Comparison of ENCODE assay signal across 12 cellular contexts in the genomic region with DNA sequence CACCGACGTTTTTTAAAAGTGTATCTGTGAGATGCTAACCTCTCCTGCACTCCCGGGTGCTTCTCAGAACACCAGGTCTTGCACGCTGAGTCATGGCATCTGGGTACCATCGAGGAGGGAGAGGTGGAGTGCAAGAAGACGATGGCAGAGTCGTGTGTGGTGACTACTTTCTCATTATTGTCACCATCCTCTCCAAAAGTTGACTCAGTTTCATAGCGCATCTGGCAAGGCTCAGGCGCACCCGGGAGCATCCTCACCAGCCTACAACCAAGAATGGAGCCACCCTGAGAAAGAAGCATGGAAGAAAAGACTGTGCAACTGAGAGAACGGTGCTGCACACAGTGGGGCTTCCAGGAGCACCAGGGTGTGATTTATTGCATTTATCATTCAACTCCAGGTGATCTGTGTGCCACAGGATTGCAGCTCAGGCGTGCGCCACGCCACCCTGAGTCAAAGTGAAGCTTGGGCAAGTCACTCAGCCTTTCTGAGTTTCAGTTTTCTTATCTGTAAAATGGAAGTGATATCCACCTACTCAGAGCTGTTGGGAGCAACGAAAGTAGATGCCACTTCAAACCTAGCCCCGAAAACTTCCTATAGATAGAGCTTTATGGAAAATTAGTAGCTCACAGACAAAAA.
DNase-seq lines count a peak whose midpoint lies in the region; ATAC-seq, FAIRE-seq and TF ChIP-seq lines count a peak whose summit lies in the region.
"Had no signal": no experiment of that assay in that cellular context is flagged by ENCODE, and none has a peak within 500 bp of the region (broad histone marks: within the 10 kb centered on the region; RNA-seq: fewer than 3 reads in every experiment).

No MANE protein-coding gene starts in this region.

- ATAC-seq in GM12878 = peak; percentile 90
- ATAC-seq in GM21367 (IDR thresholded peaks at IDR 0.05; ENCODE audit: unreplicated experiment) = no peak
- ATAC-seq: CD8-positive, alpha-beta T cell had no signal

- RAD21 ChIA-PET in GM12878 (lab: Charles Lee; ENCODE audit: unreplicated experiment) = interaction anchor here (1.1 to 2.1 kb wide), 2 partner anchors 249 to 416 kb away, joined by 3 to 13 read pairs; no protein-coding TSS in a partner anchor

- peak; percentile 58 for FAIRE-seq in HTR-8/SVneo (lab: Jason Lieb, UNC)
- peak; percentile 91 for FAIRE-seq in GM12878 (lab: Jason Lieb, UNC)
- FAIRE-seq in H54 (lab: Jason Lieb, UNC) = no peak

- no peaks in the 10 kb centered on the region for H3K36me3 ChIP-seq in GM12878 (ENCODE audit: control insufficient read depth in 2 of 2, insufficient read depth in 2 of 2, low read length in 1 of 2)
- H3K36me3 ChIP-seq: right atrium auricular region had no signal

- no peak overlapping the region for H3K4me3 ChIP-seq in GM12878
- H3K4me3 ChIP-seq: right atrium auricular region had no signal

- POLR2A ChIA-PET in GM12878 (lab: Charles Lee) = no interaction called here

- 0% methylated on average over 16 of the region's 16 CpGs for WGBS in GM12878 (ENCODE audit: insufficient coverage, insufficient replicate concordance, low lambda C conversion rate, missing lambda C conversion rate)

- no peaks in the 10 kb centered on the region for H3K79me2 ChIP-seq in GM12878 (ENCODE audit: control insufficient read depth, insufficient read depth, low read length)

- in situ Hi-C loops in GM13976 (cut with MboI; ENCODE audit: low sequenced_read_pairs, unreplicated experiment) = no loop called here
- in situ Hi-C loops in GM12878 (cut with MboI) = no loop called here

- CTCF ChIA-PET in GM12878 (lab: Yijun Ruan, JAX) = interaction anchor here (0.5 to 2.0 kb wide), 5 partner anchors 18 to 445 kb away, joined by 3 to 7 read pairs (median 3); no protein-coding TSS in a partner anchor

- peak overlapping the region; percentile 45; the same call in 1 of the 2 replicates for H3K4me2 ChIP-seq in GM12878 (ENCODE audit: control insufficient read depth, insufficient read depth)

- no peaks in the 10 kb centered on the region for H4K20me1 ChIP-seq in GM12878 (ENCODE audit: control insufficient read depth, insufficient read depth)

- peak; percentile 74 for DNase-seq in GM13976 (ENCODE audit: low spot score)
- DNase-seq in HTR-8/SVneo (ENCODE audit: insufficient read length, low spot score) = no peak
- DNase-seq in GM12878 (ENCODE audit: low read depth, low spot score) = peak; percentile 45
- DNase-seq in stimulated activated CD4-positive, alpha-beta T cell treated with anti-CD3 and anti-CD28 coated beads, TNF-alpha, amount 100 ng/mL, for 24 hours (ENCODE audit: low read depth in 3 of 3) = peak; percentile 35 to 71 (median 39)
- no peak for DNase-seq in SK-N-DZ (ENCODE audit: low spot score)
- DNase-seq in H54 (ENCODE audit: insufficient read length, low spot score) = no peak
- DNase-seq in NCI-H1105 (lab: John Stamatoyannopoulos, UW) = no peak
- DNase-seq: CD8-positive, alpha-beta T cell; NCI-H226; T1000 had no signal

- no peak for TF ChIP-seq EP300 in GM12878 (IDR thresholded peaks at IDR 0.05; ENCODE audit: borderline replicate concordance in 1 of 2, control insufficient read depth in 1 of 2, low read depth in 2 of 2, low read length in 2 of 2)

- 0 out of 2 replicates have a peak, but pooled peaks have one; percentile 3 for TF ChIP-seq RAD21 in GM12878 (IDR thresholded peaks at IDR 0.05; ENCODE audit: insufficient read depth, low read depth, low read length)

- H3K9me3 ChIP-seq in GM12878 (replicated peaks; ENCODE audit: control insufficient read depth, insufficient read depth, low read length) = no peaks in the 10 kb centered on the region; the same call in 2 of the 3 replicates

- H3K9ac ChIP-seq in GM12878 (ENCODE audit: control insufficient read depth, insufficient read depth, low read length) = no peak overlapping the region

- no peak for TF ChIP-seq POLR2A in GM12878 (IDR thresholded peaks at IDR 0.05; ENCODE audit: low read depth, low read length)
- no peak for TF ChIP-seq POLR2A in H54 (IDR thresholded peaks at IDR 0.05; ENCODE audit: low read depth, low read length)

- no TSS peak for BruUV-seq in GM12878 (replicated peaks; lab: Mats Ljungman, UMichigan)

- H3K4me1 ChIP-seq in GM12878 (ENCODE audit: control insufficient read depth, insufficient read depth, low read length) = peaks cover 8% of the 10 kb centered on the region; the same call in 1 of the 2 replicates

- no peak overlapping the region for H3K27ac ChIP-seq in GM12878 (ENCODE audit: control insufficient read depth, insufficient read depth)
- H3K27ac ChIP-seq: right atrium auricular region had no signal

- no peaks in the 10 kb centered on the region; a peak in 1 of 4 replicates for H3K27me3 ChIP-seq in GM12878 (replicated peaks in 1 of 2; ENCODE audit: control insufficient read depth in 2 of 2, insufficient read depth in 2 of 2, low read length in 1 of 2)
- H3K27me3 ChIP-seq: right atrium auricular region had no signal

- intact Hi-C loops in GM12878 (cut with micrococcal nuclease; ENCODE audit: unreplicated experiment) = no loop called here

- no peak for TF ChIP-seq CTCF in GM13976 (IDR thresholded peaks at IDR 0.05; ENCODE audit: borderline replicate concordance, control extremely low read depth, extremely low read depth, insufficient read depth, missing control alignments)
- TF ChIP-seq CTCF in GM12878 (IDR thresholded peaks at IDR 0.05 in 2 of 3, conservative IDR thresholded peaks at IDR 0.05 in 1 of 3; ENCODE audit: control insufficient read depth in 2 of 3, extremely low read depth in 1 of 3, insufficient read depth in 1 of 3, low read depth in 3 of 3, low read length in 3 of 3) = 0 out of 6 replicates have a peak, but pooled peaks of 1 of the 3 experiments have one; percentile 9

- SMC1A ChIA-PET in GM12878 (lab: Charles Lee; ENCODE audit: uncharacterized antibody, unreplicated experiment) = interaction anchor here (0.6 to 1.3 kb wide), 3 partner anchors 249 to 288 kb away, joined by 3 to 4 read pairs (median 3); no protein-coding TSS in a partner anchor

- no peak overlapping the region for H2AFZ ChIP-seq in GM12878 (ENCODE audit: control insufficient read depth, low read depth, low read length)

TF ChIP-seq in GM12878, 131 proteins besides CTCF, POLR2A, EP300 and RAD21 (continues in another document):
- TF ChIP-seq, protein P1, sequence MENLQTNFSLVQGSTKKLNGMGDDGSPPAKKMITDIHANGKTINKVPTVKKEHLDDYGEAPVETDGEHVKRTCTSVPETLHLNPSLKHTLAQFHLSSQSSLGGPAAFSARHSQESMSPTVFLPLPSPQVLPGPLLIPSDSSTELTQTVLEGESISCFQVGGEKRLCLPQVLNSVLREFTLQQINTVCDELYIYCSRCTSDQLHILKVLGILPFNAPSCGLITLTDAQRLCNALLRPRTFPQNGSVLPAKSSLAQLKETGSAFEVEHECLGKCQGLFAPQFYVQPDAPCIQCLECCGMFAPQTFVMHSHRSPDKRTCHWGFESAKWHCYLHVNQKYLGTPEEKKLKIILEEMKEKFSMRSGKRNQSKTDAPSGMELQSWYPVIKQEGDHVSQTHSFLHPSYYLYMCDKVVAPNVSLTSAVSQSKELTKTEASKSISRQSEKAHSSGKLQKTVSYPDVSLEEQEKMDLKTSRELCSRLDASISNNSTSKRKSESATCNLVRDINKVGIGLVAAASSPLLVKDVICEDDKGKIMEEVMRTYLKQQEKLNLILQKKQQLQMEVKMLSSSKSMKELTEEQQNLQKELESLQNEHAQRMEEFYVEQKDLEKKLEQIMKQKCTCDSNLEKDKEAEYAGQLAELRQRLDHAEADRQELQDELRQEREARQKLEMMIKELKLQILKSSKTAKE (IDR thresholded peaks at IDR 0.05; ENCODE audit: low read depth, poor library complexity, severe bottlenecking) = no peak
- peak; percentile 68 for TF ChIP-seq JUNB (IDR thresholded peaks at IDR 0.05)
- TF ChIP-seq IRF4 (IDR thresholded peaks at IDR 0.05; ENCODE audit: low read depth, low read length) = peak; percentile 68
- TF ChIP-seq BHLHE40 (IDR thresholded peaks at IDR 0.05; ENCODE audit: borderline replicate concordance in 1 of 2, low read depth in 2 of 2, low read length in 1 of 2) = peak in 1 of 2 experiments; percentile 80; a peak in 2 of 4 replicates
- TF ChIP-seq HDGF (IDR thresholded peaks at IDR 0.05) = no peak
- TF ChIP-seq DPF2 (IDR thresholded peaks at IDR 0.05) = peak; percentile 38; the same call in 1 of the 2 replicates
- TF ChIP-seq, protein P2, sequence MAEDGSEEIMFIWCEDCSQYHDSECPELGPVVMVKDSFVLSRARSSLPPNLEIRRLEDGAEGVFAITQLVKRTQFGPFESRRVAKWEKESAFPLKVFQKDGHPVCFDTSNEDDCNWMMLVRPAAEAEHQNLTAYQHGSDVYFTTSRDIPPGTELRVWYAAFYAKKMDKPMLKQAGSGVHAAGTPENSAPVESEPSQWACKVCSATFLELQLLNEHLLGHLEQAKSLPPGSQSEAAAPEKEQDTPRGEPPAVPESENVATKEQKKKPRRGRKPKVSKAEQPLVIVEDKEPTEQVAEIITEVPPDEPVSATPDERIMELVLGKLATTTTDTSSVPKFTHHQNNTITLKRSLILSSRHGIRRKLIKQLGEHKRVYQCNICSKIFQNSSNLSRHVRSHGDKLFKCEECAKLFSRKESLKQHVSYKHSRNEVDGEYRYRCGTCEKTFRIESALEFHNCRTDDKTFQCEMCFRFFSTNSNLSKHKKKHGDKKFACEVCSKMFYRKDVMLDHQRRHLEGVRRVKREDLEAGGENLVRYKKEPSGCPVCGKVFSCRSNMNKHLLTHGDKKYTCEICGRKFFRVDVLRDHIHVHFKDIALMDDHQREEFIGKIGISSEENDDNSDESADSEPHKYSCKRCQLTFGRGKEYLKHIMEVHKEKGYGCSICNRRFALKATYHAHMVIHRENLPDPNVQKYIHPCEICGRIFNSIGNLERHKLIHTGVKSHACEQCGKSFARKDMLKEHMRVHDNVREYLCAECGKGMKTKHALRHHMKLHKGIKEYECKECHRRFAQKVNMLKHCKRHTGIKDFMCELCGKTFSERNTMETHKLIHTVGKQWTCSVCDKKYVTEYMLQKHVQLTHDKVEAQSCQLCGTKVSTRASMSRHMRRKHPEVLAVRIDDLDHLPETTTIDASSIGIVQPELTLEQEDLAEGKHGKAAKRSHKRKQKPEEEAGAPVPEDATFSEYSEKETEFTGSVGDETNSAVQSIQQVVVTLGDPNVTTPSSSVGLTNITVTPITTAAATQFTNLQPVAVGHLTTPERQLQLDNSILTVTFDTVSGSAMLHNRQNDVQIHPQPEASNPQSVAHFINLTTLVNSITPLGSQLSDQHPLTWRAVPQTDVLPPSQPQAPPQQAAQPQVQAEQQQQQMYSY (CRISPR knock-in tag; IDR thresholded peaks at IDR 0.05) = no peak
- 0 out of 2 replicates have a peak, but pooled peaks have one; percentile 22 for TF ChIP-seq EED (IDR thresholded peaks at IDR 0.05; ENCODE audit: low read depth)
- no peak for TF ChIP-seq MXI1 (IDR thresholded peaks at IDR 0.05; ENCODE audit: low read depth, low read length)
- TF ChIP-seq ASH2L (IDR thresholded peaks at IDR 0.05; ENCODE audit: borderline replicate concordance, low read depth) = no peak

Comparison
In these comparisons a context has a peak if more than half of its experiments do, and no peak if none do; other contexts are left out.
1. DNase-seq: peak in GM13976 (single experiment), GM12878 (single experiment) and stimulated activated CD4-positive, alpha-beta T cell treated with anti-CD3 and anti-CD28 coated beads, TNF-alpha, amount 100 ng/mL, for 24 hours (3 of 3); none in HTR-8/SVneo (single experiment), SK-N-DZ (single experiment), H54 (single experiment) and NCI-H1105 (single experiment).